10 cellular contexts compared by ENCODE assay signal in the genomic region with DNA sequence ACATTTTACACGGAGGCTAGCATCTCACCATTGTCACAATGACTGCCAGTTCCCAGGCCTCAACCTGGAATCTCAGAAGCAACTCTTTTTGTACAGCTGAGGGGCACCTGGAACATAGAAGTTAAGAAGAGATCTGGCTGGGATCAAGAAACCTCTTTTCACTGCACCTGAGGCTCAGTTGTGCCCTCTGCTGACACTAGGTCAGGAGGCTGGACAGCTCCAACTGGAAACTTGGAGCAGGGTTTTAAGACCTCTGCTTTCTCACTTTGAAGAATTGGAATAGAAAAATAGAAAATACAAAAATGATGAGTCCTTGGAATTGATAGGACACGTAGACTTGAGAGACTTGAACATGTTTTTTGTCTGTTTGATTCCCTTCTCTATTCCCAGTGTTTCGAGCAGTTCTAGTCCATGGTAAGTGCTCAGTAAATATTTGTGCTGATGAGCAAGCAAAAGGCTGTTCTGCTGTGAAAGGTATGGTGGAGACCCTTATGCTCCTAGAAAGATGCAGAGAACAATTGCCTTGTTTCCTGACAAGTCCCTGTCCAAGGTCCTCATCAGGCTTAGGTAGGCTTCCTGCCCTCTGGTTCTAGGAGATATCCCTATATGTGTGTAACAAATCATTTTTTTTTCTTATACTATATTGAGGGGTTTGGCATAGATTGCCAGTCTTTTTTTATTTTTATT. TPM values are rescaled to one million over a fixed set of nuclear protein-coding genes. Genes with fewer than 3 reads are reported as not detected.
DNase-seq lines count a peak whose midpoint lies in the region; ATAC-seq and TF ChIP-seq lines count a peak whose summit lies in the region.
"Had no signal": no experiment of that assay in that cellular context is flagged by ENCODE, and none has a peak within 500 bp of the region (broad histone marks: within the 10 kb centered on the region; RNA-seq: fewer than 3 reads in every experiment).

No MANE protein-coding gene starts in this region.

- no peaks in the 10 kb centered on the region for H3K4me1 Mint-ChIP-seq in activated CD4-positive, alpha-beta T cell treated with anti-CD3 and anti-CD28 coated beads for 36 hours
- H3K4me1 Mint-ChIP-seq: activated CD4-positive, alpha-beta T cell treated with anti-CD3 and anti-CD28 coated beads, Interleukin-2, amount 10 ng/mL, durations not matched to agents 7 days and 5 days had no signal

- H3K27ac Mint-ChIP-seq in activated CD4-positive, alpha-beta T cell treated with anti-CD3 and anti-CD28 coated beads for 36 hours: no peak overlapping the region
- H3K27ac Mint-ChIP-seq: activated CD4-positive, alpha-beta T cell treated with anti-CD3 and anti-CD28 coated beads, Interleukin-2, amount 10 ng/mL, durations not matched to agents 7 days and 5 days had no signal

- POLR2A ChIA-PET in activated CD4-positive, alpha-beta T cell treated with anti-CD3 and anti-CD28 coated beads for 36 hours (lab: Charles Lee): no interaction called here

- no peaks in the 10 kb centered on the region for H4K20me1 ChIP-seq in OCI-LY3 (ENCODE audit: insufficient read depth, low read length)

- H3K27me3 Mint-ChIP-seq in activated CD4-positive, alpha-beta T cell treated with anti-CD3 and anti-CD28 coated beads for 36 hours: no peaks in the 10 kb centered on the region
- H3K27me3 Mint-ChIP-seq: activated CD4-positive, alpha-beta T cell treated with anti-CD3 and anti-CD28 coated beads, Interleukin-2, amount 10 ng/mL, durations not matched to agents 7 days and 5 days had no signal

- no peak overlapping the region for H3K4me2 ChIP-seq in OCI-LY3 (ENCODE audit: low read length)

- no peak overlapping the region for H3K9ac ChIP-seq in OCI-LY3 (ENCODE audit: low read length)

- DNase-seq in heart right ventricle: no peak
- no peak for DNase-seq in right cardiac atrium
- DNase-seq in fibroblast of mammary gland (ENCODE audit: low read depth): no peak
- DNase-seq in upper lobe of right lung: no peak
- no peak for DNase-seq in activated CD4-positive, alpha-beta T cell treated with anti-CD3 and anti-CD28 coated beads for 36 hours
- no peak for DNase-seq in SKM-1 treated with dmso at 0.1 percent for 144 hours (lab: John Stamatoyannopoulos, UW; ENCODE audit: unreplicated experiment)
- DNase-seq: activated CD4-positive, alpha-beta T cell treated with anti-CD3 and anti-CD28 coated beads, Interleukin-2, amount 10 ng/mL, durations not matched to agents 7 days and 5 days had no signal

- no peak overlapping the region for H2AFZ ChIP-seq in OCI-LY3 (ENCODE audit: low read depth, low read length)

- intact Hi-C loops in heart right ventricle (cut with DNase I) (no loop called here), right cardiac atrium (cut with DNase I) (loop anchor here in 1 of 4 donors (10.0 kb wide), 1 partner anchor 48 kb away; no protein-coding TSS in a partner anchor), upper lobe of right lung (cut with DNase I) (no loop called here)
- intact Hi-C loops in activated CD4-positive, alpha-beta T cell treated with anti-CD3 and anti-CD28 coated beads for 36 hours (cut with DNase I, micrococcal nuclease): no loop called here

- no peak overlapping the region for H3K27ac ChIP-seq in heart right ventricle
- no peak overlapping the region for H3K27ac ChIP-seq in right cardiac atrium (ENCODE audit: low read length)
- no peak overlapping the region for H3K27ac ChIP-seq in OCI-LY3 (ENCODE audit: low read length)
- no peak overlapping the region for H3K27ac ChIP-seq in upper lobe of right lung
- H3K27ac ChIP-seq: prostate gland had no signal

- H3K4me1 ChIP-seq in heart right ventricle (no peaks in the 10 kb centered on the region), right cardiac atrium (ENCODE audit: control insufficient read depth, insufficient read depth, low read length) (no peaks in the 10 kb centered on the region), OCI-LY3 (ENCODE audit: low read length) (no peaks in the 10 kb centered on the region), upper lobe of right lung (no peaks in the 10 kb centered on the region)
- H3K4me1 ChIP-seq: prostate gland had no signal

- H3K36me3 ChIP-seq in heart right ventricle (no peaks in the 10 kb centered on the region), OCI-LY3 (replicated peaks; ENCODE audit: low read depth, low read length) (no peaks in the 10 kb centered on the region), upper lobe of right lung (no peaks in the 10 kb centered on the region)
- H3K36me3 ChIP-seq: prostate gland had no signal

- no peak overlapping the region for H3K4me3 Mint-ChIP-seq in activated CD4-positive, alpha-beta T cell treated with anti-CD3 and anti-CD28 coated beads for 36 hours
- H3K4me3 Mint-ChIP-seq: activated CD4-positive, alpha-beta T cell treated with anti-CD3 and anti-CD28 coated beads, Interleukin-2, amount 10 ng/mL, durations not matched to agents 7 days and 5 days had no signal

- H3K36me3 Mint-ChIP-seq in activated CD4-positive, alpha-beta T cell treated with anti-CD3 and anti-CD28 coated beads for 36 hours (ENCODE audit: low read depth): no peaks in the 10 kb centered on the region

- no peak overlapping the region for H3K4me3 ChIP-seq in heart right ventricle
- H3K4me3 ChIP-seq in right cardiac atrium (ENCODE audit: low read length): no peak overlapping the region
- no peak overlapping the region for H3K4me3 ChIP-seq in OCI-LY3 (ENCODE audit: low read length)
- H3K4me3 ChIP-seq in fibroblast of mammary gland (ENCODE audit: control insufficient read depth, low read depth, low read length): no peak overlapping the region
- H3K4me3 ChIP-seq in upper lobe of right lung: no peak overlapping the region
- H3K4me3 ChIP-seq: prostate gland had no signal

- H3K9me3 ChIP-seq in heart right ventricle (no peaks in the 10 kb centered on the region), right cardiac atrium (ENCODE audit: control insufficient read depth, low read length) (no peaks in the 10 kb centered on the region), OCI-LY3 (ENCODE audit: insufficient read depth, low read length) (no peaks in the 10 kb centered on the region), upper lobe of right lung (no peaks in the 10 kb centered on the region)
- H3K9me3 ChIP-seq: prostate gland had no signal

- WGBS in heart right ventricle, 2 donors: 56 to 69% methylated on average over 3 of the region's 3 CpGs
- WGBS in right cardiac atrium: 62% methylated on average over 3 of the region's 3 CpGs

- no peaks in the 10 kb centered on the region for H3K79me2 ChIP-seq in OCI-LY3 (ENCODE audit: low read length)

- CTCF ChIA-PET in activated CD4-positive, alpha-beta T cell treated with anti-CD3 and anti-CD28 coated beads for 36 hours (lab: Charles Lee): interaction anchor here (1.1 kb wide), 2 partner anchors 9 to 141 kb away, joined by 3 read pairs; no protein-coding TSS in a partner anchor

- TF ChIP-seq CTCF in heart right ventricle (IDR thresholded peaks at IDR 0.05) (peak in 6 of 9 donors; percentile 12 to 44 (median 36)), OCI-LY3 (IDR thresholded peaks at IDR 0.05; ENCODE audit: low read depth, low read length) (peak; percentile 49), fibroblast of mammary gland (conservative IDR thresholded peaks at IDR 0.05; ENCODE audit: control insufficient read depth, insufficient read depth, low read depth, low read length) (peak; percentile 9), upper lobe of right lung (IDR thresholded peaks at IDR 0.05) (peak; percentile 34)

- no peaks in the 10 kb centered on the region for H3K9me3 Mint-ChIP-seq in activated CD4-positive, alpha-beta T cell treated with anti-CD3 and anti-CD28 coated beads for 36 hours (ENCODE audit: low read depth)
- H3K9me3 Mint-ChIP-seq: activated CD4-positive, alpha-beta T cell treated with anti-CD3 and anti-CD28 coated beads, Interleukin-2, amount 10 ng/mL, durations not matched to agents 7 days and 5 days had no signal

- H3K27me3 ChIP-seq in heart right ventricle: no peaks in the 10 kb centered on the region
- H3K27me3 ChIP-seq in right cardiac atrium (ENCODE audit: control insufficient read depth, insufficient read depth): no peaks in the 10 kb centered on the region
- H3K27me3 ChIP-seq in OCI-LY3 (ENCODE audit: low read depth, low read length): peaks cover 4% of the 10 kb centered on the region; the same call in 1 of the 2 replicates
- H3K27me3 ChIP-seq in upper lobe of right lung: no peaks in the 10 kb centered on the region

- no peak for ATAC-seq in heart right ventricle
- no peak for ATAC-seq in right cardiac atrium
- peak; percentile 66 for ATAC-seq in upper lobe of right lung
- no peak for ATAC-seq in activated CD4-positive, alpha-beta T cell treated with anti-CD3 and anti-CD28 coated beads for 36 hours
- ATAC-seq in GM18519 (IDR thresholded peaks at IDR 0.05; ENCODE audit: low FRiP score, unreplicated experiment): no peak

RNA-seq across cellular contexts. Expression of gene PPM1D, which starts 13.6 kb away (rescaled TPM):
- total RNA-seq in heart right ventricle: 10 to 100 TPM in 2 of 10 donors, 1 to 10 TPM in 8; 4.5 to 10.6 (median 7.8) TPM
- 1 to 10 TPM; 3.1 to 4.0 TPM for polyA plus RNA-seq in heart right ventricle
- total RNA-seq in right cardiac atrium: 1 to 10 TPM; 7.5 to 10.0 (median 8.9) TPM
- 3.3 TPM for polyA plus RNA-seq in right cardiac atrium
- total RNA-seq in upper lobe of right lung: 22.3 TPM
- 1 to 10 TPM; 9.3 to 9.7 TPM for total RNA-seq in activated CD4-positive, alpha-beta T cell treated with anti-CD3 and anti-CD28 coated beads for 36 hours
